In genomic region chr11:118435893-118436624, GRCh38 we compare ENCODE assay signal across 1 cellular context.
TF ChIP-seq lines count a peak whose summit lies in the region.

Gene KMT2A, plus strand, starts transcription at chr11:118436492. Its CDS starts 21 bp downstream, at chr11:118436513.

TF ChIP-seq in GM12878, 131 proteins besides CTCF, POLR2A, EP300 and RAD21 (continued from another document and continues in another):
- TF ChIP-seq FOXM1 (IDR thresholded peaks at IDR 0.05; ENCODE audit: low read depth, low read length): 0 out of 2 replicates have a peak, but pooled peaks have one; percentile 22
- no peak for TF ChIP-seq USF2 (IDR thresholded peaks at IDR 0.05; ENCODE audit: borderline replicate concordance, low read depth, low read length)
- peak; percentile 37 for TF ChIP-seq SIN3A (IDR thresholded peaks at IDR 0.05; ENCODE audit: low read depth, low read length)
- TF ChIP-seq ZNF274 (IDR thresholded peaks at IDR 0.05; ENCODE audit: insufficient read depth, insufficient read length): no peak
- no peak for TF ChIP-seq NFYA (IDR thresholded peaks at IDR 0.05; ENCODE audit: borderline replicate concordance, low read depth, low read length)
- TF ChIP-seq NRF1 (conservative IDR thresholded peaks at IDR 0.05; ENCODE audit: low read depth, low read length): no peak
- no peak for TF ChIP-seq MEF2A (IDR thresholded peaks at IDR 0.05; ENCODE audit: insufficient read depth, low read depth, low read length)
- TF ChIP-seq ZNF384 (IDR thresholded peaks at IDR 0.05; ENCODE audit: borderline replicate concordance, low read depth, low read length): no peak
- no peak for TF ChIP-seq CEBPZ (IDR thresholded peaks at IDR 0.05; ENCODE audit: low read depth, low read length)
- TF ChIP-seq NR2C2 (IDR thresholded peaks at IDR 0.05; ENCODE audit: borderline replicate concordance, control insufficient read depth, insufficient read length, low read depth): no peak
- TF ChIP-seq E2F4 (IDR thresholded peaks at IDR 0.05; ENCODE audit: low read depth, low read length): no peak
- TF ChIP-seq SREBF1 (IDR thresholded peaks at IDR 0.05; ENCODE audit: low read length): no peak
- TF ChIP-seq RAD51 (IDR thresholded peaks at IDR 0.05): no peak
- TF ChIP-seq SP1 (IDR thresholded peaks at IDR 0.05; ENCODE audit: low read depth, low read length): peak; percentile 47
- TF ChIP-seq KDM1A (IDR thresholded peaks at IDR 0.05; ENCODE audit: borderline replicate concordance): 0 out of 2 replicates have a peak, but pooled peaks have one; percentile 40
- TF ChIP-seq BCL3 (IDR thresholded peaks at IDR 0.05; ENCODE audit: borderline replicate concordance, insufficient read depth, low read depth, low read length, poor library complexity, severe bottlenecking): no peak
- TF ChIP-seq USF1 (IDR thresholded peaks at IDR 0.05; ENCODE audit: borderline replicate concordance, extremely low read length, insufficient read depth, low read depth, low read length): no peak
- TF ChIP-seq SMAD5 (IDR thresholded peaks at IDR 0.05; ENCODE audit: low read depth): no peak
- no peak; the same call in 1 of the 2 replicates for TF ChIP-seq HDAC2 (IDR thresholded peaks at IDR 0.05)
- TF ChIP-seq ELK1 (IDR thresholded peaks at IDR 0.05; ENCODE audit: low read depth, low read length): peak; percentile 18
- TF ChIP-seq TARDBP (IDR thresholded peaks at IDR 0.05; ENCODE audit: borderline replicate concordance): no peak
- TF ChIP-seq RBBP5 (conservative IDR thresholded peaks at IDR 0.05): no peak
- no peak for TF ChIP-seq ZBTB11 (CRISPR knock-in tag; IDR thresholded peaks at IDR 0.05)
- TF ChIP-seq IKZF2 (IDR thresholded peaks at IDR 0.05): peak; percentile 88
- no peak for TF ChIP-seq ATF2 (IDR thresholded peaks at IDR 0.05; ENCODE audit: low read length)
- peak; percentile 54; the same call in 1 of the 2 replicates for TF ChIP-seq EED (IDR thresholded peaks at IDR 0.05; ENCODE audit: low read depth)
- TF ChIP-seq BRCA1 (IDR thresholded peaks at IDR 0.05; ENCODE audit: low read depth, low read length): no peak
- peak; percentile 100 for TF ChIP-seq IKZF1 (conservative IDR thresholded peaks at IDR 0.05)
- no peak; the same call in 1 of the 3 replicates for TF ChIP-seq POU2F2 (IDR thresholded peaks at IDR 0.05; ENCODE audit: borderline replicate concordance, low read depth, low read length)
- TF ChIP-seq MTA3 (IDR thresholded peaks at IDR 0.05; ENCODE audit: borderline replicate concordance, low read length): no peak
- peak; percentile 58; the same call in 1 of the 2 replicates for TF ChIP-seq CREM (IDR thresholded peaks at IDR 0.05; ENCODE audit: low read depth)
- TF ChIP-seq JUNB (IDR thresholded peaks at IDR 0.05): no peak
- no peak for TF ChIP-seq SUZ12 (IDR thresholded peaks at IDR 0.05; ENCODE audit: unreplicated experiment)
- TF ChIP-seq CBX5 (IDR thresholded peaks at IDR 0.05; ENCODE audit: low read depth): no peak
- TF ChIP-seq RCOR1 (conservative IDR thresholded peaks at IDR 0.05; ENCODE audit: low read depth, low read length): 0 out of 2 replicates have a peak, but pooled peaks have one; percentile 12
- 0 out of 2 replicates have a peak, but pooled peaks have one; percentile 16 for TF ChIP-seq IRF4 (IDR thresholded peaks at IDR 0.05; ENCODE audit: low read depth, low read length)
- no peak for TF ChIP-seq E2F8 (IDR thresholded peaks at IDR 0.05; ENCODE audit: low read depth, partially characterized antibody)
- peak; percentile 49 for TF ChIP-seq E4F1 (IDR thresholded peaks at IDR 0.05; ENCODE audit: borderline replicate concordance, partially characterized antibody)
- TF ChIP-seq GABPA (IDR thresholded peaks at IDR 0.05; ENCODE audit: low read depth): 0 out of 2 replicates have a peak, but pooled peaks have one; percentile 31
- TF ChIP-seq SMAD1 (IDR thresholded peaks at IDR 0.05; ENCODE audit: low read depth, partially characterized antibody): no peak
- peak; percentile 86 for TF ChIP-seq NBN (IDR thresholded peaks at IDR 0.05)
- TF ChIP-seq POLR2AphosphoS2 (IDR thresholded peaks at IDR 0.05; ENCODE audit: low read depth, low read length): no peak; the same call in none of the 2 replicates
- peak; percentile 68 for TF ChIP-seq MYC (IDR thresholded peaks at IDR 0.05; ENCODE audit: insufficient read depth, insufficient read length, insufficient replicate concordance, low read length, severe bottlenecking)
- no peak for TF ChIP-seq HDAC6 (IDR thresholded peaks at IDR 0.05; ENCODE audit: unreplicated experiment)
- peak; percentile 94 for TF ChIP-seq TBL1XR1 (IDR thresholded peaks at IDR 0.05; ENCODE audit: low read depth, low read length)
